Comparison of ENCODE assay signal across 11 cellular contexts in the genomic region with DNA sequence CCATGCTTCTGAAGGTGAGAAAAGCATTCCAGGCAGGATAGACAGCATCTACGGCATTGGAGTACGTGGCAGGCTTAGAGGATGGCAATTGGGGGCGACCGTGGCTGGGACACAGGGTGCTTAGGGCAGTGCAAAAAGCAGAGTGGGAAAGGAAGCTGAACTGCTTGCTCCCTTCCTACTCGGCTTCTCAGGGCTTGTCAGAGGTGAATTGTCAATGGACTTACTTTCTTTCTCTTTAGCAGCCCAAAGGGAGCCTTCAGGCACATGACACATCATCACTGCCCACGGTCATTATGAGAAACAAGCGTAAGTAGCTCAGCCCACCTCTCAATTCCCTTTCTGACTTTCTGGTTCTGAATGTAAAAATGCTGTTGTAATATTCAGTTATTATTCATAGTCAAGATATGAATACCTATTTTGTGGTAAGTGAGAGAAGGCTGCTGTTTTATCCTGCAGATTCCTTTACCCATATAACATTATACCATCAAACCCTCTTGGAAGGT.
A peak's percentile ranks its signal among the peaks of the same experiment; 100 is the strongest.
DNase-seq lines count a peak whose midpoint lies in the region; ATAC-seq and TF ChIP-seq lines count a peak whose summit lies in the region.
"Had no signal": no experiment of that assay in that cellular context is flagged by ENCODE, and none has a peak within 500 bp of the region (broad histone marks: within the 10 kb centered on the region; RNA-seq: fewer than 3 reads in every experiment).

No MANE protein-coding gene starts in this region.

- no peak overlapping the region for H3K14ac ChIP-seq in H9 (ENCODE audit: insufficient read depth, low read length)

- H4K91ac ChIP-seq in H9 (ENCODE audit: insufficient read length, low read depth, low read length) = no peak overlapping the region

- H3K9me3 Mint-ChIP-seq in activated naive CD4-positive, alpha-beta T cell treated with anti-CD3 and anti-CD28 coated beads for 36 hours = no peaks in the 10 kb centered on the region
- no peaks in the 10 kb centered on the region for H3K9me3 Mint-ChIP-seq in activated naive CD4-positive, alpha-beta T cell treated with anti-CD3 and anti-CD28 coated beads, Interleukin-2, amount 10 ng/mL, durations not matched to agents 7 days and 5 days
- H3K9me3 Mint-ChIP-seq in stimulated activated memory B cell treated with anti-CD40 and anti-IgM and Interleukin-4, amounts not matched to agents 10 μg/mL and 1 μg/mL and 100 μg/mL, for 72 hours = no peaks in the 10 kb centered on the region
- no peaks in the 10 kb centered on the region for H3K9me3 Mint-ChIP-seq in H9
- H3K9me3 Mint-ChIP-seq: brain had no signal

- H3K9me3 ChIP-seq in H9 (ENCODE audit: control insufficient read depth, low read depth, low read length) = no peaks in the 10 kb centered on the region
- H3K9me3 ChIP-seq: BLaER1 treated with 17β-estradiol and CSF1 and Interleukin-3, amounts not matched to agents 10 nM and 100 nM; right lobe of liver had no signal

- WGBS in H9 (ENCODE audit: extremely low coverage, insufficient read length, low lambda C conversion rate) = no CpG with 5 or more reads among the region's 7 CpGs

- H3K79me2 ChIP-seq in H9 (ENCODE audit: insufficient read depth, low read length) = no peaks in the 10 kb centered on the region

- peaks cover 72% of the 10 kb centered on the region for H3K4me1 Mint-ChIP-seq in activated naive CD4-positive, alpha-beta T cell treated with anti-CD3 and anti-CD28 coated beads for 36 hours (ENCODE audit: low read depth)
- peaks cover 46% of the 10 kb centered on the region for H3K4me1 Mint-ChIP-seq in activated naive CD4-positive, alpha-beta T cell treated with anti-CD3 and anti-CD28 coated beads, Interleukin-2, amount 10 ng/mL, durations not matched to agents 7 days and 5 days
- H3K4me1 Mint-ChIP-seq in stimulated activated memory B cell treated with anti-CD40 and anti-IgM and Interleukin-4, amounts not matched to agents 10 μg/mL and 1 μg/mL and 100 μg/mL, for 72 hours = peaks cover 64% of the 10 kb centered on the region
- H3K4me1 Mint-ChIP-seq in H9 = peaks cover 5 to 12% of the 10 kb centered on the region in 2 experiments

- no peak overlapping the region for H3K9ac ChIP-seq in H9 (ENCODE audit: extremely low read depth, insufficient read length, low read length)
- H3K9ac ChIP-seq: BLaER1 treated with 17β-estradiol and CSF1 and Interleukin-3, amounts not matched to agents 10 nM and 100 nM had no signal

- no peak overlapping the region for H3K56ac ChIP-seq in H9 (ENCODE audit: insufficient read length, low read depth, low read length)

- H2BK15ac ChIP-seq in H9 (ENCODE audit: low read depth, low read length) = no peak overlapping the region

- H3K27ac Mint-ChIP-seq in activated naive CD4-positive, alpha-beta T cell treated with anti-CD3 and anti-CD28 coated beads for 36 hours = peak overlapping the region; percentile 76
- no peak overlapping the region for H3K27ac Mint-ChIP-seq in activated naive CD4-positive, alpha-beta T cell treated with anti-CD3 and anti-CD28 coated beads, Interleukin-2, amount 10 ng/mL, durations not matched to agents 7 days and 5 days
- H3K27ac Mint-ChIP-seq in stimulated activated memory B cell treated with anti-CD40 and anti-IgM and Interleukin-4, amounts not matched to agents 10 μg/mL and 1 μg/mL and 100 μg/mL, for 72 hours = peak overlapping the region; percentile 99
- H3K27ac Mint-ChIP-seq in H9 = no peak overlapping the region; a peak in 1 of 7 replicates
- H3K27ac Mint-ChIP-seq: brain had no signal

- no peaks in the 10 kb centered on the region; the same call in 1 of the 2 replicates for H3K4me1 ChIP-seq in H9 (ENCODE audit: insufficient read depth, low read length)

- H3K27ac ChIP-seq in H9 (ENCODE audit: insufficient read length, low read depth, low read length) = no peak overlapping the region
- H3K27ac ChIP-seq: BLaER1 treated with 17β-estradiol and CSF1 and Interleukin-3, amounts not matched to agents 10 nM and 100 nM; right lobe of liver had no signal

- CTCF ChIA-PET in activated naive CD4-positive, alpha-beta T cell treated with anti-CD3 and anti-CD28 coated beads for 36 hours (lab: Charles Lee) = interaction anchor here (0.6 to 1.6 kb wide), 5 partner anchors 18 to 121 kb away, joined by 3 to 4 read pairs (median 3); no protein-coding TSS in a partner anchor
- CTCF ChIA-PET in activated naive CD4-positive, alpha-beta T cell treated with anti-CD3 and anti-CD28 coated beads, Interleukin-2, amount 10 ng/mL, durations not matched to agents 7 days and 5 days (lab: Charles Lee) = interaction anchor here (1.6 to 2.2 kb wide), 2 partner anchors 10 to 18 kb away, joined by 3 to 4 read pairs; no protein-coding TSS in a partner anchor

- no peak overlapping the region for H2AFZ ChIP-seq in H9 (ENCODE audit: low read length)

- no peaks in the 10 kb centered on the region for H4K20me1 ChIP-seq in H9 (ENCODE audit: control insufficient read depth, insufficient read depth, insufficient read length)

- H3K79me1 ChIP-seq in H9 (ENCODE audit: insufficient read depth, low read depth, low read length, poor library complexity, severe bottlenecking) = no peaks in the 10 kb centered on the region

- peaks cover 41% of the 10 kb centered on the region for H3K36me3 Mint-ChIP-seq in activated naive CD4-positive, alpha-beta T cell treated with anti-CD3 and anti-CD28 coated beads for 36 hours (ENCODE audit: low read depth)
- H3K36me3 Mint-ChIP-seq in activated naive CD4-positive, alpha-beta T cell treated with anti-CD3 and anti-CD28 coated beads, Interleukin-2, amount 10 ng/mL, durations not matched to agents 7 days and 5 days = peaks cover 53% of the 10 kb centered on the region
- peaks cover 63% of the 10 kb centered on the region for H3K36me3 Mint-ChIP-seq in stimulated activated memory B cell treated with anti-CD40 and anti-IgM and Interleukin-4, amounts not matched to agents 10 μg/mL and 1 μg/mL and 100 μg/mL, for 72 hours
- H3K36me3 Mint-ChIP-seq in H9 (ENCODE audit: insufficient read depth in 1 of 3, low read depth in 3 of 3) = peaks cover 2 to 26% (median 18%) of the 10 kb centered on the region in 3 experiments; a peak in 5 of 7 replicates

- H3K4ac ChIP-seq in H9 (ENCODE audit: low read depth, low read length) = no peak overlapping the region

- no peak overlapping the region for H2BK120ac ChIP-seq in H9 (ENCODE audit: low read depth, low read length, poor library complexity, severe bottlenecking)

- H2BK5ac ChIP-seq in H9 (ENCODE audit: insufficient read length, low read length) = no peak overlapping the region

- H4K5ac ChIP-seq in H9 (ENCODE audit: insufficient read length, low read depth, low read length) = no peak overlapping the region

- intact Hi-C loops in activated naive CD4-positive, alpha-beta T cell treated with anti-CD3 and anti-CD28 coated beads for 36 hours (cut with micrococcal nuclease) = no loop called here

- no peaks in the 10 kb centered on the region for H3K27me3 ChIP-seq in H9 (ENCODE audit: insufficient read depth, low read length)
- H3K27me3 ChIP-seq: BLaER1 treated with 17β-estradiol and CSF1 and Interleukin-3, amounts not matched to agents 10 nM and 100 nM; right lobe of liver had no signal

- H3K27me3 Mint-ChIP-seq in activated naive CD4-positive, alpha-beta T cell treated with anti-CD3 and anti-CD28 coated beads for 36 hours (ENCODE audit: low read depth) = no peaks in the 10 kb centered on the region
- H3K27me3 Mint-ChIP-seq in activated naive CD4-positive, alpha-beta T cell treated with anti-CD3 and anti-CD28 coated beads, Interleukin-2, amount 10 ng/mL, durations not matched to agents 7 days and 5 days = no peaks in the 10 kb centered on the region
- no peaks in the 10 kb centered on the region for H3K27me3 Mint-ChIP-seq in stimulated activated memory B cell treated with anti-CD40 and anti-IgM and Interleukin-4, amounts not matched to agents 10 μg/mL and 1 μg/mL and 100 μg/mL, for 72 hours
- H3K27me3 Mint-ChIP-seq in H9 (ENCODE audit: low read depth) = no peaks in the 10 kb centered on the region

- no peak overlapping the region for H3T11ph ChIP-seq in H9 (ENCODE audit: low read length)

- no peaks in the 10 kb centered on the region for H3K23me2 ChIP-seq in H9 (ENCODE audit: insufficient read length, low read depth, low read length, poor library complexity, severe bottlenecking)

- no peak overlapping the region for H3K23ac ChIP-seq in H9 (ENCODE audit: insufficient read length, low read depth, low read length)

- H2AK5ac ChIP-seq in H9 (ENCODE audit: insufficient read length, low read length) = no peak overlapping the region

- H4K8ac ChIP-seq in H9 (replicated peaks; ENCODE audit: insufficient read length, low read depth, low read length) = no peak overlapping the region

- no peak overlapping the region for H3K18ac ChIP-seq in H9 (ENCODE audit: insufficient read length, low read depth, low read length)

- H3K4me3 Mint-ChIP-seq in activated naive CD4-positive, alpha-beta T cell treated with anti-CD3 and anti-CD28 coated beads for 36 hours = peak overlapping the region; percentile 7
- H3K4me3 Mint-ChIP-seq in activated naive CD4-positive, alpha-beta T cell treated with anti-CD3 and anti-CD28 coated beads, Interleukin-2, amount 10 ng/mL, durations not matched to agents 7 days and 5 days = no peak overlapping the region
- peak overlapping the region; percentile 6 for H3K4me3 Mint-ChIP-seq in stimulated activated memory B cell treated with anti-CD40 and anti-IgM and Interleukin-4, amounts not matched to agents 10 μg/mL and 1 μg/mL and 100 μg/mL, for 72 hours
- H3K4me3 Mint-ChIP-seq in H9 = no peak overlapping the region
- H3K4me3 Mint-ChIP-seq: brain had no signal

- no peak overlapping the region for H3K4me2 ChIP-seq in H9 (ENCODE audit: insufficient read depth, insufficient read length, low read length)
- H3K4me2 ChIP-seq: BLaER1 treated with 17β-estradiol and CSF1 and Interleukin-3, amounts not matched to agents 10 nM and 100 nM had no signal

- ATAC-seq in GM21619 (IDR thresholded peaks at IDR 0.05; ENCODE audit: unreplicated experiment) (peak; percentile 49), HG03558 (IDR thresholded peaks at IDR 0.05; ENCODE audit: extremely low read depth, unreplicated experiment) (peak; percentile 50), GM19328 (IDR thresholded peaks at IDR 0.05; ENCODE audit: unreplicated experiment) (no peak)
- ATAC-seq in stimulated activated memory B cell treated with anti-CD40 and anti-IgM and Interleukin-4, amounts not matched to agents 10 μg/mL and 1 μg/mL and 100 μg/mL, for 72 hours = peak; percentile 79
- ATAC-seq: right lobe of liver had no signal

- no peak for TF ChIP-seq CTCF in H9 (conservative IDR thresholded peaks at IDR 0.05)

- DNase-seq in activated naive CD4-positive, alpha-beta T cell treated with anti-CD3 and anti-CD28 coated beads for 36 hours = peak; percentile 60
- no peak for DNase-seq in activated naive CD4-positive, alpha-beta T cell treated with anti-CD3 and anti-CD28 coated beads, Interleukin-2, amount 10 ng/mL, durations not matched to agents 7 days and 5 days
- DNase-seq in DMS 273 (lab: John Stamatoyannopoulos, UW; ENCODE audit: unreplicated experiment) = no peak
- DNase-seq in H9 = no peak
- DNase-seq: right lobe of liver had no signal

- no peak overlapping the region for H2BK12ac ChIP-seq in H9 (ENCODE audit: insufficient read length, low read depth, low read length)

- no peak overlapping the region for H2BK20ac ChIP-seq in H9 (ENCODE audit: low read depth, low read length, poor library complexity, severe bottlenecking)

Comparison
In these comparisons a context has a peak if more than half of its experiments do, and no peak if none do; other contexts are left out.
1. H3K27ac Mint-ChIP-seq: peak in activated naive CD4-positive, alpha-beta T cell treated with anti-CD3 and anti-CD28 coated beads for 36 hours (single experiment) and stimulated activated memory B cell treated with anti-CD40 and anti-IgM and Interleukin-4, amounts not matched to agents 10 μg/mL and 1 μg/mL and 100 μg/mL, for 72 hours (single experiment); none in activated naive CD4-positive, alpha-beta T cell treated with anti-CD3 and anti-CD28 coated beads, Interleukin-2, amount 10 ng/mL, durations not matched to agents 7 days and 5 days (single experiment) and H9 (0 of 3).
2. H3K4me3 Mint-ChIP-seq: peak in activated naive CD4-positive, alpha-beta T cell treated with anti-CD3 and anti-CD28 coated beads for 36 hours (single experiment) and stimulated activated memory B cell treated with anti-CD40 and anti-IgM and Interleukin-4, amounts not matched to agents 10 μg/mL and 1 μg/mL and 100 μg/mL, for 72 hours (single experiment); none in activated naive CD4-positive, alpha-beta T cell treated with anti-CD3 and anti-CD28 coated beads, Interleukin-2, amount 10 ng/mL, durations not matched to agents 7 days and 5 days (single experiment) and H9 (0 of 2).